1 cellular context compared by ENCODE assay signal in genomic region chr6:40894962-40895799, GRCh38.
TF ChIP-seq lines count a peak whose summit lies in the region.

No MANE protein-coding gene starts in this region.

TF ChIP-seq in K562, 482 proteins besides CTCF, POLR2A, EP300 and RAD21 (continued from another document):
- TF ChIP-seq MITF (IDR thresholded peaks at IDR 0.05) (no peak), ZKSCAN8 (CRISPR knock-in tag; IDR thresholded peaks at IDR 0.05) (no peak), PRDM10 (IDR thresholded peaks at IDR 0.05; ENCODE audit: partially characterized antibody) (no peak), HMG20B (CRISPR knock-in tag; IDR thresholded peaks at IDR 0.05) (no peak), GATAD2A (IDR thresholded peaks at IDR 0.05) (no peak), ZNF12 (CRISPR knock-in tag; IDR thresholded peaks at IDR 0.05) (no peak), ZNF589 (CRISPR knock-in tag; IDR thresholded peaks at IDR 0.05; ENCODE audit: low read depth) (no peak), CTBP1 (IDR thresholded peaks at IDR 0.05; ENCODE audit: borderline replicate concordance) (no peak), NR3C1 (CRISPR knock-in tag; IDR thresholded peaks at IDR 0.05) (no peak), TAF1 (IDR thresholded peaks at IDR 0.05; ENCODE audit: control insufficient read depth, extremely low read depth, insufficient read depth, low read length, severe bottlenecking) (no peak), SMARCC2 (IDR thresholded peaks at IDR 0.05; ENCODE audit: low read depth) (no peak), ZNF41 (CRISPR knock-in tag; conservative IDR thresholded peaks at IDR 0.05) (no peak), RBM25 (IDR thresholded peaks at IDR 0.05; ENCODE audit: low read depth, low read length, severe bottlenecking) (peak; percentile 81), KAT8 (IDR thresholded peaks at IDR 0.05; ENCODE audit: low read depth) (no peak), EZH2 (IDR thresholded peaks at IDR 0.05; ENCODE audit: borderline replicate concordance, low read depth, low read length) (no peak), L3MBTL2 (IDR thresholded peaks at IDR 0.05) (no peak), SNAPC5 (CRISPR knock-in tag; IDR thresholded peaks at IDR 0.05) (no peak), ZNF584 (CRISPR knock-in tag; IDR thresholded peaks at IDR 0.05; ENCODE audit: low read depth) (no peak), PTRF (tag; IDR thresholded peaks at IDR 0.05) (no peak), THRA (IDR thresholded peaks at IDR 0.05) (no peak), FOXO4 (CRISPR knock-in tag; IDR thresholded peaks at IDR 0.05) (no peak), RFX7 (CRISPR knock-in tag; IDR thresholded peaks at IDR 0.05) (no peak), HMG20A (CRISPR knock-in tag; conservative IDR thresholded peaks at IDR 0.05) (no peak), ADNP (tag; IDR thresholded peaks at IDR 0.05) (peak; percentile 52; the same call in 1 of the 2 replicates), ZNF780A (CRISPR knock-in tag; IDR thresholded peaks at IDR 0.05) (no peak), ZBED1 (IDR thresholded peaks at IDR 0.05) (no peak), U2AF1 (optimal IDR thresholded peaks at IDR 0.05; ENCODE audit: low read depth, low read length) (no peak), SMC3 (conservative IDR thresholded peaks at IDR 0.05; ENCODE audit: insufficient read depth, low read depth, low read length) (0 out of 2 replicates have a peak, but pooled peaks have one; percentile 33), FOXK2 (conservative IDR thresholded peaks at IDR 0.05 in 1 of 2, IDR thresholded peaks at IDR 0.05 in 1 of 2; ENCODE audit: low read depth in 2 of 2) (no peak), ZHX1 (conservative IDR thresholded peaks at IDR 0.05; ENCODE audit: low read length) (no peak), BCOR (IDR thresholded peaks at IDR 0.05) (0 out of 2 replicates have a peak, but pooled peaks have one; percentile 21), ZNF280A (IDR thresholded peaks at IDR 0.05; ENCODE audit: low read depth, partially characterized antibody) (no peak), ZSCAN32 (CRISPR knock-in tag; IDR thresholded peaks at IDR 0.05) (no peak)
